8 cellular contexts compared by ENCODE assay signal in genomic region chr1:234608026-234608719, GRCh38. TPM values are rescaled to one million over a fixed set of nuclear protein-coding genes. Genes with fewer than 3 reads are reported as not detected.
A peak's percentile ranks its signal among the peaks of the same experiment; 100 is the strongest.
DNase-seq lines count a peak whose midpoint lies in the region; ATAC-seq lines count a peak whose summit lies in the region.

No MANE protein-coding gene starts in this region.

- no peaks in the 10 kb centered on the region for H3K9me3 ChIP-seq in ectodermal cell (ENCODE audit: control insufficient read depth, low read length)

- ATAC-seq in HG03139 (IDR thresholded peaks at IDR 0.05; ENCODE audit: unreplicated experiment) = peak; percentile 18
- peak; percentile 42 for ATAC-seq in activated CD8-positive, alpha-beta T cell treated with anti-CD3 and anti-CD28 coated beads, Interleukin-2, amount 10 ng/mL, durations not matched to agents 7 days and 5 days

- H3K4me1 ChIP-seq in ectodermal cell (ENCODE audit: control insufficient read depth, insufficient read depth, low read length) = peaks cover 35% of the 10 kb centered on the region

- peak overlapping the region; percentile 86 for H3K4me3 Mint-ChIP-seq in activated CD8-positive, alpha-beta T cell treated with anti-CD3 and anti-CD28 coated beads, Interleukin-2, amount 10 ng/mL, durations not matched to agents 7 days and 5 days

- peak overlapping the region; percentile 94 for H3K27ac Mint-ChIP-seq in activated CD8-positive, alpha-beta T cell treated with anti-CD3 and anti-CD28 coated beads, Interleukin-2, amount 10 ng/mL, durations not matched to agents 7 days and 5 days

- POLR2A ChIA-PET in activated CD8-positive, alpha-beta T cell treated with anti-CD3 and anti-CD28 coated beads, Interleukin-2, amount 10 ng/mL, durations not matched to agents 7 days and 5 days (lab: Charles Lee) = interaction anchor here (2.2 to 6.1 kb wide), 7 partner anchors 8 to 471 kb away, joined by 12 to 153 read pairs (median 50); no protein-coding TSS in a partner anchor

- peak overlapping the region; percentile 67 for H3K4me3 ChIP-seq in ectodermal cell (ENCODE audit: insufficient read depth, low read depth, low read length)

- H3K36me3 ChIP-seq in ectodermal cell (ENCODE audit: control insufficient read depth, insufficient read depth, low read length) = peaks cover 5% of the 10 kb centered on the region

- H3K4me1 Mint-ChIP-seq in activated CD8-positive, alpha-beta T cell treated with anti-CD3 and anti-CD28 coated beads, Interleukin-2, amount 10 ng/mL, durations not matched to agents 7 days and 5 days (ENCODE audit: low read depth) = peaks cover 42% of the 10 kb centered on the region

- DNase-seq in NCI-H2081 (lab: John Stamatoyannopoulos, UW) (peak; percentile 59 to 76), NCI-H2081 treated with DMSO at 0.1 percent for 48 hours (lab: John Stamatoyannopoulos, UW) (no peak), NCI-H82 treated with DMSO at 0.1 percent for 48 hours (lab: John Stamatoyannopoulos, UW; ENCODE audit: unreplicated experiment) (peak; percentile 66), medulla oblongata (ENCODE audit: extremely low spot score) (peak; percentile 91)
- peak; percentile 85 for DNase-seq in activated CD8-positive, alpha-beta T cell treated with anti-CD3 and anti-CD28 coated beads, Interleukin-2, amount 10 ng/mL, durations not matched to agents 7 days and 5 days
- peak; percentile 62 for DNase-seq in stimulated activated CD8-positive, alpha-beta memory T cell treated with anti-CD3 and anti-CD28 coated beads, Interleukin-12 subunit alpha, Interleukin-12 subunit beta, amount 100 ng/mL, for 4 hours (ENCODE audit: low read depth)

- no peaks in the 10 kb centered on the region for H3K9me3 Mint-ChIP-seq in activated CD8-positive, alpha-beta T cell treated with anti-CD3 and anti-CD28 coated beads, Interleukin-2, amount 10 ng/mL, durations not matched to agents 7 days and 5 days (ENCODE audit: insufficient read depth)

- 7 to 8% methylated on average over 39 of the region's 39 CpGs for WGBS in ectodermal cell, 2 experiments

- peak overlapping the region; percentile 27 for H3K27ac ChIP-seq in ectodermal cell (ENCODE audit: insufficient read depth, low read depth, low read length, poor library complexity, severe bottlenecking)

- peaks cover 45% of the 10 kb centered on the region for H3K36me3 Mint-ChIP-seq in activated CD8-positive, alpha-beta T cell treated with anti-CD3 and anti-CD28 coated beads, Interleukin-2, amount 10 ng/mL, durations not matched to agents 7 days and 5 days (ENCODE audit: low read depth)

- CTCF ChIA-PET in activated CD8-positive, alpha-beta T cell treated with anti-CD3 and anti-CD28 coated beads, Interleukin-2, amount 10 ng/mL, durations not matched to agents 7 days and 5 days (lab: Charles Lee) = no interaction called here

- no peaks in the 10 kb centered on the region for H3K27me3 ChIP-seq in ectodermal cell (ENCODE audit: control insufficient read depth, insufficient read depth, low read length, poor library complexity, severe bottlenecking)

- no peaks in the 10 kb centered on the region for H3K27me3 Mint-ChIP-seq in activated CD8-positive, alpha-beta T cell treated with anti-CD3 and anti-CD28 coated beads, Interleukin-2, amount 10 ng/mL, durations not matched to agents 7 days and 5 days (ENCODE audit: low read depth)

RNA-seq across cellular contexts. Expression of gene IRF2BP2, which starts 1.8 kb away (rescaled TPM):
- 10 to 100 TPM; 71.5 to 72.0 TPM for total RNA-seq in activated CD8-positive, alpha-beta T cell treated with anti-CD3 and anti-CD28 coated beads, Interleukin-2, amount 10 ng/mL, durations not matched to agents 7 days and 5 days
- polyA plus RNA-seq in ectodermal cell (2013, experiment 1 of 4) = 56.3 TPM
- polyA plus RNA-seq in ectodermal cell (2013, experiment 2 of 4) = 39.8 TPM
- 41.4 TPM for polyA plus RNA-seq in ectodermal cell (2013, experiment 3 of 4)
- 51.6 TPM for polyA plus RNA-seq in ectodermal cell (2013, experiment 4 of 4)
